8 cellular contexts compared by ENCODE assay signal in the genomic region with DNA sequence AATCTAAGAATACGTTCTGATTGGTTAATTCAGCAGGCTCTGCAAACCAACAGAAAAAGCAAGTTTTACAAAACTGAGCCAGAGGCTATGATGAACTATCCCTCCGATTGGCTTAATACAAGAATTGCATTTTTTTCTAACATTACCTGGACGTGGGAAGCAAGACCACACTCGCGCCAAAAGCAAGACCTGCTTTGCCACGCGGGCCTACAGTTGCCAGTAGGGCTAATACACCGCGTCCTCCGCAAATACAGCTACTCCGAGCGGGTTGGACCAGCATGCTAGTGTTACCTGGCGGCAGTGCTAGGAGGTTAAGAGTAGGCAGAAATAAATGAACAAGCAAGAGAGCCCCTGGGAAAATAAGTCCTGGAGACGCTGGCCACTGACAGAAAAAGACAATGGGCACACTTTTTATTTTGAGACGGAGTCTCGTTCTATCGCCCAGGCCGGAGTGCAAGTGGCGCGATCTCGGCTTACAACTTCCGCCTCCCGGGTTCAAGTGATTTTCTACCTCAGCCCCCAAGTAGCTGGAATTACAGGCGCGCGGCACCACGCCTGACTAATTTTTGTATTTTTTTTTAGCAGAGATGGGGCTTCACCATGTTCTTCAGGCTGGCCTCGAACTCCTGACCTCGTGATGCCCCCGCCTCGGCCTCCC.
DNase-seq lines count a peak whose midpoint lies in the region; ATAC-seq and TF ChIP-seq lines count a peak whose summit lies in the region.

No MANE protein-coding gene starts in this region.

- peaks cover 4% of the 10 kb centered on the region for H3K4me1 Mint-ChIP-seq in endothelial cell (ENCODE audit: unreplicated experiment)

- H3K27me3 Mint-ChIP-seq in endothelial cell (ENCODE audit: unreplicated experiment) = no peaks in the 10 kb centered on the region

- peak; percentile 20 for ATAC-seq in HG03045 (IDR thresholded peaks at IDR 0.05; ENCODE audit: unreplicated experiment)

- TF ChIP-seq CTCF in GM06990 (IDR thresholded peaks at IDR 0.05; ENCODE audit: insufficient read depth, low read length, poor library complexity, severe bottlenecking) (no peak), endothelial cell (IDR thresholded peaks at IDR 0.05; ENCODE audit: unreplicated experiment) (no peak), neutrophil (IDR thresholded peaks at IDR 0.05) (no peak)

- DNase-seq in GM06990 (ENCODE audit: extremely low read depth, insufficient read length) = peak; percentile 75
- DNase-seq in activated CD4-positive, CD25-positive, alpha-beta regulatory T cell treated with anti-CD3 and anti-CD28 coated beads, Interleukin-2, amount 50 U/mL, for 72 hours = peak; percentile 52
- no peak for DNase-seq in endothelial cell (ENCODE audit: low spot score)
- no peak for DNase-seq in NCI-H1105 (lab: John Stamatoyannopoulos, UW)
- no peak for DNase-seq in middle frontal gyrus (ENCODE audit: extremely low spot score, low spot score)
- DNase-seq in DMS 273 (lab: John Stamatoyannopoulos, UW; ENCODE audit: unreplicated experiment) = no peak

- peak overlapping the region; percentile 55 for H3K4me3 ChIP-seq in GM06990 (replicated peaks; ENCODE audit: low read depth, low read length)
- H3K4me3 ChIP-seq in neutrophil (ENCODE audit: low read depth in 1 of 2, low read length in 1 of 2) = peak overlapping the region; percentile 62 to 70

- no peaks in the 10 kb centered on the region for H3K36me3 Mint-ChIP-seq in endothelial cell (ENCODE audit: low read depth, unreplicated experiment)

- H3K27me3 ChIP-seq in GM06990 (replicated peaks; ENCODE audit: control insufficient read depth, insufficient read depth, low read length) (no peaks in the 10 kb centered on the region), neutrophil (no peaks in the 10 kb centered on the region)

- no peak overlapping the region for H3K27ac Mint-ChIP-seq in endothelial cell (ENCODE audit: unreplicated experiment)

- H3K27ac ChIP-seq in neutrophil = peak overlapping the region; percentile 82

- no peaks in the 10 kb centered on the region for H3K36me3 ChIP-seq in GM06990 (ENCODE audit: control insufficient read depth, insufficient read depth, low read length)
- no peaks in the 10 kb centered on the region for H3K36me3 ChIP-seq in neutrophil

- no peaks in the 10 kb centered on the region for H3K9me3 Mint-ChIP-seq in endothelial cell (ENCODE audit: unreplicated experiment)

- peak overlapping the region; percentile 71 for H3K4me3 Mint-ChIP-seq in endothelial cell (ENCODE audit: unreplicated experiment)

- peaks cover 58 to 65% of the 10 kb centered on the region in 2 experiments for H3K4me1 ChIP-seq in neutrophil (ENCODE audit: control insufficient read depth in 1 of 2, insufficient read depth in 1 of 2, low read depth in 1 of 2, low read length in 1 of 2)

- H3K9me3 ChIP-seq in neutrophil = no peaks in the 10 kb centered on the region

Comparison
In these comparisons a context has a peak if more than half of its experiments do, and no peak if none do; other contexts are left out.
1. DNase-seq: peak in GM06990 (single experiment) and activated CD4-positive, CD25-positive, alpha-beta regulatory T cell treated with anti-CD3 and anti-CD28 coated beads, Interleukin-2, amount 50 U/mL, for 72 hours (single experiment); none in endothelial cell (single experiment), NCI-H1105 (single experiment), middle frontal gyrus (single experiment) and DMS 273 (single experiment).